8 cellular contexts compared by ENCODE assay signal in genomic region chr20:47487175-47487917, GRCh38. TPM values are rescaled to one million over a fixed set of nuclear protein-coding genes. Genes with fewer than 3 reads are reported as not detected.
DNase-seq lines count a peak whose midpoint lies in the region; ATAC-seq and TF ChIP-seq lines count a peak whose summit lies in the region.

No MANE protein-coding gene starts in this region.

- DNase-seq in GM12864 (ENCODE audit: low read depth), result peak; percentile 98
- peak; percentile 98 for DNase-seq in NAMALWA (ENCODE audit: low spot score)
- peak; percentile 42 for DNase-seq in activated T-cell treated with anti-CD3 and anti-CD28 coated beads, Interleukin-2, amount 50 U/mL, for 1 hour
- peak in 1 of 3 donors; percentile 21 for DNase-seq in mucosa of descending colon
- DNase-seq in posterior vena cava (ENCODE audit: low spot score), result no peak
- DNase-seq in NCI-H1436 treated with DMSO at 0.1 percent for 48 hours (lab: John Stamatoyannopoulos, UW), result no peak
- no peak for DNase-seq in NCI-H2029 treated with DMSO at 0.1 percent for 48 hours (lab: John Stamatoyannopoulos, UW)

- TF ChIP-seq CTCF in GM12864 (IDR thresholded peaks at IDR 0.05; ENCODE audit: low read depth, low read length, missing control alignments) (no peak), mucosa of descending colon (IDR thresholded peaks at IDR 0.05) (no peak)

- peak overlapping the region; percentile 38 for H3K4me3 ChIP-seq in GM12864 (ENCODE audit: low read depth, low read length)
- H3K4me3 ChIP-seq in mucosa of descending colon, result no peak overlapping the region

- ATAC-seq in GM21786 (IDR thresholded peaks at IDR 0.05; ENCODE audit: unreplicated experiment) (peak; percentile 70), mucosa of descending colon (peak; percentile 82)

- intact Hi-C loops in mucosa of descending colon (cut with DNase I, micrococcal nuclease) (no loop called here), posterior vena cava (cut with DNase I) (no loop called here)

- H3K9me3 ChIP-seq in mucosa of descending colon, result no peaks in the 10 kb centered on the region

- H3K4me1 ChIP-seq in mucosa of descending colon (ENCODE audit: low read depth), result no peaks in the 10 kb centered on the region

- H3K36me3 ChIP-seq in mucosa of descending colon (ENCODE audit: low read depth), result no peaks in the 10 kb centered on the region

RNA-seq across cellular contexts. Expression of gene NCOA3, which starts 14.3 kb away (rescaled TPM):
- 10 to 100 TPM; 22.8 to 28.8 (median 24.7) TPM for total RNA-seq in mucosa of descending colon
- 10 to 100 TPM; 39.0 to 46.6 TPM for total RNA-seq in posterior vena cava

Comparison
In these comparisons a context has a peak if more than half of its experiments do, and no peak if none do; other contexts are left out.
1. DNase-seq: peak in GM12864 (single experiment), NAMALWA (single experiment) and activated T-cell treated with anti-CD3 and anti-CD28 coated beads, Interleukin-2, amount 50 U/mL, for 1 hour (single experiment); none in posterior vena cava (single experiment), NCI-H1436 treated with DMSO at 0.1 percent for 48 hours (single experiment) and NCI-H2029 treated with DMSO at 0.1 percent for 48 hours (single experiment).